In the genomic region with DNA sequence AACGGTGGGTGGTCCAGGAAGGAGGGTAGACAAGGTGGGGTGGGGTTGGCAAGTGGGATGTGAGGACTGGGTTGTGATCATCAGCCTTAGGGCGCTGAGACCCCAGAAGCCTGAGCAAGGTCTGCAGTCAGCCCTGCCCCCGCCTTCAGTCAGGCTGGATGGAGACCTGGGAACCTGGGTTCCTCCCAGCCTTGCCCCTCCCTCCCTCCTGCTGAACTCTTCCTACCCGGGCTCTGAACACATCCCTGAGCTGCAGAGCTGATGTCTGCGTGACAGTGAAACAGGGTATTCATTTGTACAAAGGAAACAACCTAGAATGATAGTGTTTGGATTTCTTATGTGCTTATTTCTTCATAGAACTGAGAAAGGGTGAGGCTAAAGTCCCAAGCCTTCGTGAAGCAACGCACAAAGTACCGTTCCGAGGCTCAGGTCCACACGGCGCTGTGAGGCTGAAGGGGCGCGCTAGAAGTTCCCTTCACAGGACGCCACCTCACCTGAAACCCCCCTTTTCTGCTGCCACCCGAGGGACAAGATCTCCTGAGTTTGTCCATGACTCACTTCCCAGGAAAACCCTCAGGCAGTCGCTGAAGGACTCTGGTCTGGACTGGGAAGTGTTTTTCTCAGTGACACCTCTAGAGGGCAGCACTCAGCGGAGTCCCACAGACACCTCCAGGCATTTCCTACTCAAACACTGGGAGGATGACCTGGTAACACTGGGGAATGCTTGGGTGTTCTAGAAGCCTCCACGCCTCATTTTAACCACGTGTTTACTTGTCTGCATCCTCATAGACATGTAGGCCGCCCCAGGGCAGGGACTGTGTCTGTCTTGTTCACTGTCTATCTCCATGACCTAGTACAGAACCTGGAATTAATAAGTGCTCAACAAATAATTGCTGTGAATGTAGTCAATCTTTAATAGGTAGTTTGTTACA, we compare ENCODE assay signal across 8 cellular contexts. TPM values are rescaled to one million over a fixed set of nuclear protein-coding genes. Genes with fewer than 3 reads are reported as not detected.
DNase-seq lines count a peak whose midpoint lies in the region; ATAC-seq and TF ChIP-seq lines count a peak whose summit lies in the region.

No MANE protein-coding gene starts in this region.

- H3K27ac Mint-ChIP-seq in CD4-positive, alpha-beta T cell = no peak overlapping the region
- H3K27ac Mint-ChIP-seq in glutamatergic neuron (ENCODE audit: unreplicated experiment) = no peak overlapping the region

- TF ChIP-seq CTCF in CD4-positive, alpha-beta T cell (IDR thresholded peaks at IDR 0.05) = peak; percentile 76
- peak; percentile 76 for TF ChIP-seq CTCF in glutamatergic neuron (IDR thresholded peaks at IDR 0.05; ENCODE audit: partially characterized antibody, unreplicated experiment)
- TF ChIP-seq CTCF in retinal pigment epithelial cell (conservative IDR thresholded peaks at IDR 0.05; ENCODE audit: low read depth, low read length) = peak; percentile 80

- H3K9me3 Mint-ChIP-seq in CD4-positive, alpha-beta T cell = no peaks in the 10 kb centered on the region
- H3K9me3 Mint-ChIP-seq in glutamatergic neuron (ENCODE audit: unreplicated experiment) = no peaks in the 10 kb centered on the region

- H3K27me3 ChIP-seq in CD4-positive, alpha-beta T cell (ENCODE audit: control insufficient read depth, insufficient read depth, low read length) = peaks cover 11% of the 10 kb centered on the region

- H3K27me3 Mint-ChIP-seq in CD4-positive, alpha-beta T cell = peaks cover 57% of the 10 kb centered on the region
- H3K27me3 Mint-ChIP-seq in glutamatergic neuron (ENCODE audit: unreplicated experiment) = no peaks in the 10 kb centered on the region

- no peak overlapping the region for H3K4me3 Mint-ChIP-seq in CD4-positive, alpha-beta T cell
- H3K4me3 Mint-ChIP-seq in glutamatergic neuron (ENCODE audit: unreplicated experiment) = no peak overlapping the region

- H3K27ac ChIP-seq in CD4-positive, alpha-beta T cell (ENCODE audit: low read depth, low read length) = no peak overlapping the region

- POLR2A ChIA-PET in CD4-positive, alpha-beta T cell (lab: Charles Lee) = no interaction called here

- H3K4me3 ChIP-seq in retinal pigment epithelial cell (ENCODE audit: low read length) = no peak overlapping the region

- CTCF ChIA-PET in CD4-positive, alpha-beta T cell (lab: Charles Lee) = no interaction called here

- intact Hi-C loops in CD4-positive, alpha-beta T cell (cut with DNase I, micrococcal nuclease) = loop anchor here in 1 of 2 experiments (5.0 kb wide), 1 partner anchor 643 kb away; no protein-coding TSS in a partner anchor

- DNase-seq in CD4-positive, alpha-beta T cell = peak in 9 of 10 experiments; percentile 13 to 43 (median 21)
- DNase-seq in HT-29 (ENCODE audit: low spot score) = peak; percentile 92
- DNase-seq in SHP77 (lab: John Stamatoyannopoulos, UW) = peak; percentile 42 to 51
- peak; percentile 18 for DNase-seq in activated effector memory CD4-positive, alpha-beta T cell treated with Interleukin-2 at 50 U/mL for 16 hours
- peak; percentile 74 for DNase-seq in glutamatergic neuron
- peak; percentile 2 for DNase-seq in retinal pigment epithelial cell (ENCODE audit: low read depth)
- DNase-seq in ureter (ENCODE audit: low spot score) = no peak

- no peaks in the 10 kb centered on the region for H3K36me3 Mint-ChIP-seq in CD4-positive, alpha-beta T cell (ENCODE audit: low read depth)
- H3K36me3 Mint-ChIP-seq in glutamatergic neuron (ENCODE audit: unreplicated experiment) = no peaks in the 10 kb centered on the region

- no peaks in the 10 kb centered on the region for H3K4me1 Mint-ChIP-seq in CD4-positive, alpha-beta T cell (ENCODE audit: low read depth)
- no peaks in the 10 kb centered on the region for H3K4me1 Mint-ChIP-seq in glutamatergic neuron (ENCODE audit: low read depth, unreplicated experiment)

- ATAC-seq in CD4-positive, alpha-beta T cell (ENCODE audit: poor library complexity) = peak; percentile 74
- ATAC-seq in GM19324 (IDR thresholded peaks at IDR 0.05; ENCODE audit: low FRiP score, unreplicated experiment) = peak; percentile 76

- no peaks in the 10 kb centered on the region for H3K9me3 ChIP-seq in CD4-positive, alpha-beta T cell (ENCODE audit: control insufficient read depth, low read length)

RNA-seq across cellular contexts. Expression of a gene that starts 1.2 kb away (rescaled TPM):
- total RNA-seq in CD4-positive, alpha-beta T cell = not detected
- total RNA-seq in HT-29 (2014; rRNA removed; shearing (Covaris generic)) = not detected in 2 replicates
- total RNA-seq in glutamatergic neuron (ENCODE audit: unreplicated experiment) (not detected), ureter (not detected)

RNA-seq across cellular contexts. Expression of a gene that starts 35.8 kb away (rescaled TPM):
- not detected for total RNA-seq in CD4-positive, alpha-beta T cell
- total RNA-seq in HT-29 (2014; rRNA removed; shearing (Covaris generic)) = not detected in 2 replicates
- total RNA-seq in glutamatergic neuron (ENCODE audit: unreplicated experiment) = not detected
- not detected for total RNA-seq in ureter
